8 cellular contexts compared by ENCODE assay signal in the genomic region with DNA sequence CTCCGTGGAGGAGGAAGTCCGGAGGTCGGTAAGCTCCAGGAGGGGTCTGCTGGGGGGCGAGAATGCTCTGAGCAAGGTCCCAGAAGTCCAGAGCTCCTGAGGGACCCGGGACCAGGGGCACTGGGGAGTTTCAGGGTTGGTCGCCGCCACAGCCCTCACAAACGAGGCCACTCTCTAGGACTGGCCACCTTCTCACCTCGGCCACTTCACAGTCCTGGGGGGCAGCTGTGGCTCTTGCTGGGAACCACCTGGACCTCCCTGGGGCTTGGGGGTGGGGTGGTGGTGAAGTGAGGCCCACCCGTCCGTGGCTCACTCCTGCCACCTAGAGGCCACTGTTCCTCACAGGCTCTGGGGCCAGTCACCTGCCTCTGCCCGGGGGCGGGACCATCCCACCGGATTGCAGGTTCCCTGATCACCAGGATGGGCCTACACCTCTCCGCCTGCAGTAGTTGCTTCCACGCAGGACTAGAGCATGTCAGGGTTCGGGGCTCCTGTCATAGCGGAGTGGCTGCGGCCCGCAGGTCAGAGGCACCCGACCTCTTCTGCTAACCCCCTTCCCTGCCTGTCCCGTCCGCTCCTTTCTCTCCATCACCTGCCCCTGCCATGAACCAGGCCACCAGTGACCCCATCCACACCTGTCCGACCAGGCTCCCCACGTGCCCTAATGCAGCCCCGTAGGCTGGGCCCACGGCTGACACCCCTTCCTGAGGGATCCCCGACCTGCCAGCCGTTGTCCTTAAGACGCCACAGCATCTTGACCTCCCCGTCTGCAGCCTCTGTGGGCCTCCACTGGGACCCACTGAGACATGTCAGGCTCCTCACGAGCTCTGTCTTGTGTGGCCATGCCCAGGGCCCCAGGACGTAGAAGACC. TPM values are rescaled to one million over a fixed set of nuclear protein-coding genes. Genes with fewer than 3 reads are reported as not detected.
DNase-seq lines count a peak whose midpoint lies in the region; TF ChIP-seq lines count a peak whose summit lies in the region.

No MANE protein-coding gene starts in this region.

- H2AK5ac ChIP-seq in H9 (ENCODE audit: insufficient read length, low read length), result no peak overlapping the region

- no CpG with 5 or more reads among the region's 33 CpGs for WGBS in H9 (ENCODE audit: extremely low coverage, insufficient read length, low lambda C conversion rate)

- no peak overlapping the region for H3K9ac ChIP-seq in H9 (ENCODE audit: extremely low read depth, insufficient read length, low read length)
- no peak overlapping the region for H3K9ac ChIP-seq in duodenal mucosa (ENCODE audit: low read depth in 1 of 2, low read length in 2 of 2)

- TF ChIP-seq CTCF in H9 (conservative IDR thresholded peaks at IDR 0.05), result peak; percentile 94

- H3K4ac ChIP-seq in H9 (ENCODE audit: low read depth, low read length), result no peak overlapping the region

- no peak overlapping the region for H2BK12ac ChIP-seq in H9 (ENCODE audit: insufficient read length, low read depth, low read length)

- peak overlapping the region in 1 of 2 experiments; percentile 23; a peak in 1 of 5 replicates for H3K4me3 Mint-ChIP-seq in H9
- peak overlapping the region; percentile 55 for H3K4me3 Mint-ChIP-seq in activated CD4-positive, alpha-beta memory T cell treated with anti-CD3 and anti-CD28 coated beads for 36 hours

- no peaks in the 10 kb centered on the region for H3K36me3 ChIP-seq in duodenal mucosa (ENCODE audit: control insufficient read depth in 1 of 2, insufficient read depth in 2 of 2, low read length in 2 of 2)

- POLR2A ChIA-PET in activated CD4-positive, alpha-beta memory T cell treated with anti-CD3 and anti-CD28 coated beads for 36 hours (lab: Charles Lee), result interaction anchor here (0.6 to 1.5 kb wide), 5 partner anchors 19 to 186 kb away, joined by 3 to 5 read pairs (median 4); a partner anchor contains a TSS

- no peaks in the 10 kb centered on the region for H3K27me3 ChIP-seq in H9 (ENCODE audit: insufficient read depth, low read length)
- H3K27me3 ChIP-seq in duodenal mucosa (ENCODE audit: control insufficient read depth in 1 of 2, insufficient read depth in 2 of 2, low read length in 2 of 2), result peaks cover 33 to 40% of the 10 kb centered on the region in 2 donors

- H3K79me1 ChIP-seq in H9 (ENCODE audit: insufficient read depth, low read depth, low read length, poor library complexity, severe bottlenecking), result no peaks in the 10 kb centered on the region

- no peak overlapping the region for H3K18ac ChIP-seq in H9 (ENCODE audit: insufficient read length, low read depth, low read length)

- no peak overlapping the region for H2BK15ac ChIP-seq in H9 (ENCODE audit: low read depth, low read length)

- H2BK5ac ChIP-seq in H9 (ENCODE audit: insufficient read length, low read length), result no peak overlapping the region

- H3K23ac ChIP-seq in H9 (ENCODE audit: insufficient read length, low read depth, low read length), result no peak overlapping the region

- H3K4me3 ChIP-seq in duodenal mucosa (ENCODE audit: low read depth in 1 of 2, low read length in 2 of 2), result peak overlapping the region; percentile 9 to 16

- no peak overlapping the region for H3T11ph ChIP-seq in H9 (ENCODE audit: low read length)

- no peaks in the 10 kb centered on the region for H3K79me2 ChIP-seq in H9 (ENCODE audit: insufficient read depth, low read length)

- no peaks in the 10 kb centered on the region; a peak in 1 of 7 replicates for H3K36me3 Mint-ChIP-seq in H9 (ENCODE audit: insufficient read depth in 1 of 3, low read depth in 3 of 3)
- H3K36me3 Mint-ChIP-seq in activated CD4-positive, alpha-beta memory T cell treated with anti-CD3 and anti-CD28 coated beads for 36 hours, result no peaks in the 10 kb centered on the region

- no peak overlapping the region for H4K8ac ChIP-seq in H9 (replicated peaks; ENCODE audit: insufficient read length, low read depth, low read length)

- H4K20me1 ChIP-seq in H9 (ENCODE audit: control insufficient read depth, insufficient read depth, insufficient read length), result no peaks in the 10 kb centered on the region

- H3K4me1 ChIP-seq in H9 (ENCODE audit: insufficient read depth, low read length) (no peaks in the 10 kb centered on the region), duodenal mucosa (ENCODE audit: control insufficient read depth in 1 of 2, insufficient read depth in 2 of 2, low read length in 2 of 2) (peaks cover 10 to 11% of the 10 kb centered on the region in 2 donors)

- H3K23me2 ChIP-seq in H9 (ENCODE audit: insufficient read length, low read depth, low read length, poor library complexity, severe bottlenecking), result no peaks in the 10 kb centered on the region

- H3K56ac ChIP-seq in H9 (ENCODE audit: insufficient read length, low read depth, low read length), result no peak overlapping the region

- CTCF ChIA-PET in activated CD4-positive, alpha-beta memory T cell treated with anti-CD3 and anti-CD28 coated beads for 36 hours (lab: Charles Lee), result interaction anchor here (0.6 to 5.8 kb wide), 14 partner anchors 8 to 520 kb away, joined by 3 to 38 read pairs (median 3); a partner anchor contains a TSS

- H3K27ac ChIP-seq in H9 (ENCODE audit: insufficient read length, low read depth, low read length), result no peak overlapping the region
- no peak overlapping the region for H3K27ac ChIP-seq in duodenal mucosa (ENCODE audit: low read depth, low read length)

- H3K27ac Mint-ChIP-seq in H9, result no peak overlapping the region; a peak in 1 of 7 replicates
- H3K27ac Mint-ChIP-seq in activated CD4-positive, alpha-beta memory T cell treated with anti-CD3 and anti-CD28 coated beads for 36 hours, result peak overlapping the region; percentile 39

- no peak overlapping the region for H3K4me2 ChIP-seq in H9 (ENCODE audit: insufficient read depth, insufficient read length, low read length)

- intact Hi-C loops in activated CD4-positive, alpha-beta memory T cell treated with anti-CD3 and anti-CD28 coated beads for 36 hours (cut with micrococcal nuclease), result loop anchor here (1.0 kb wide), 1 partner anchor 19 kb away; no protein-coding TSS in a partner anchor

- DNase-seq in CD1c-positive myeloid dendritic cell (ENCODE audit: extremely low spot score) (peak; percentile 64), H9 (peak; percentile 90), NCI-H524 treated with DMSO at 0.1 percent for 48 hours (lab: John Stamatoyannopoulos, UW) (peak; percentile 10), mucosa of gallbladder (ENCODE audit: low spot score) (peak; percentile 67), middle frontal gyrus (ENCODE audit: extremely low spot score, low spot score) (no peak)
- peak; percentile 88 for DNase-seq in activated CD4-positive, alpha-beta memory T cell treated with anti-CD3 and anti-CD28 coated beads for 36 hours
- DNase-seq in stimulated activated CD8-positive, alpha-beta memory T cell treated with anti-CD3 and anti-CD28 coated beads, Interleukin-7, amount 100 ng/mL, for 24 hours (ENCODE audit: low read depth), result peak; percentile 78

- H4K91ac ChIP-seq in H9 (ENCODE audit: insufficient read length, low read depth, low read length), result no peak overlapping the region

- H2AFZ ChIP-seq in H9 (ENCODE audit: low read length), result no peak overlapping the region

- H3K9me3 Mint-ChIP-seq in H9, result no peaks in the 10 kb centered on the region; a peak in 1 of 5 replicates
- no peaks in the 10 kb centered on the region for H3K9me3 Mint-ChIP-seq in activated CD4-positive, alpha-beta memory T cell treated with anti-CD3 and anti-CD28 coated beads for 36 hours

- no peak overlapping the region for H4K5ac ChIP-seq in H9 (ENCODE audit: insufficient read length, low read depth, low read length)

- H3K27me3 Mint-ChIP-seq in H9 (ENCODE audit: low read depth), result peaks cover 12% of the 10 kb centered on the region
- H3K27me3 Mint-ChIP-seq in activated CD4-positive, alpha-beta memory T cell treated with anti-CD3 and anti-CD28 coated beads for 36 hours, result peaks cover 15% of the 10 kb centered on the region

- no peak overlapping the region for H2BK20ac ChIP-seq in H9 (ENCODE audit: low read depth, low read length, poor library complexity, severe bottlenecking)

- peaks cover 28 to 38% of the 10 kb centered on the region in 2 experiments for H3K4me1 Mint-ChIP-seq in H9
- peaks cover 14% of the 10 kb centered on the region for H3K4me1 Mint-ChIP-seq in activated CD4-positive, alpha-beta memory T cell treated with anti-CD3 and anti-CD28 coated beads for 36 hours (ENCODE audit: low read depth)

- H2BK120ac ChIP-seq in H9 (ENCODE audit: low read depth, low read length, poor library complexity, severe bottlenecking), result no peak overlapping the region

- no peak overlapping the region for H3K14ac ChIP-seq in H9 (ENCODE audit: insufficient read depth, low read length)

- H3K9me3 ChIP-seq in H9 (ENCODE audit: control insufficient read depth, low read depth, low read length) (no peaks in the 10 kb centered on the region), duodenal mucosa (ENCODE audit: control insufficient read depth in 1 of 2, low read length in 2 of 2) (no peaks in the 10 kb centered on the region)

RNA-seq across cellular contexts. Expression of a gene that starts 5.1 kb away (rescaled TPM):
- total RNA-seq in H9 (2021), result 48.1 and 51.7 TPM in 2 replicates
- total RNA-seq in activated CD4-positive, alpha-beta memory T cell treated with anti-CD3 and anti-CD28 coated beads for 36 hours, result 10 to 100 TPM; 27.3 to 29.9 TPM
- 64.2 TPM for total RNA-seq in mucosa of gallbladder

RNA-seq across cellular contexts. Expression of a gene that starts 8.4 kb away (rescaled TPM):
- 1.6 and 2.0 TPM in 2 replicates for total RNA-seq in H9 (2021)
- total RNA-seq in activated CD4-positive, alpha-beta memory T cell treated with anti-CD3 and anti-CD28 coated beads for 36 hours, result not detected
- 30.1 TPM for total RNA-seq in mucosa of gallbladder

RNA-seq across cellular contexts. Expression of a gene that starts 21.5 kb away (rescaled TPM):
- total RNA-seq in H9 (2021) (11.7 and 12.8 TPM in 2 replicates), mucosa of gallbladder (18.2 TPM)
- total RNA-seq in activated CD4-positive, alpha-beta memory T cell treated with anti-CD3 and anti-CD28 coated beads for 36 hours, result 10 to 100 TPM; 43.2 to 44.4 TPM

RNA-seq across cellular contexts. Expression of a gene that starts 21.9 kb away (rescaled TPM):
- total RNA-seq in H9 (2021) (1.3 and 2.2 TPM in 2 replicates), mucosa of gallbladder (1.7 TPM)
- total RNA-seq in activated CD4-positive, alpha-beta memory T cell treated with anti-CD3 and anti-CD28 coated beads for 36 hours, result 1 to 10 TPM; 3.1 TPM

RNA-seq across cellular contexts. Expression of a gene that starts 22.0 kb away (rescaled TPM):
- 0.90 and 1.0 TPM in 2 replicates for total RNA-seq in H9 (2021)
- total RNA-seq in activated CD4-positive, alpha-beta memory T cell treated with anti-CD3 and anti-CD28 coated beads for 36 hours, result under 1 TPM; 0.63 to 0.71 TPM
- total RNA-seq in mucosa of gallbladder, result 1.7 TPM

Comparison
In these comparisons a context has a peak if more than half of its experiments do, and no peak if none do; other contexts are left out.
1. RNA of a gene that starts 8.4 kb away (total RNA-seq): 30.1 TPM in mucosa of gallbladder (single experiment); 1.6 to 2.0 TPM in H9 and not detected in activated CD4-positive, alpha-beta memory T cell treated with anti-CD3 and anti-CD28 coated beads for 36 hours; every median in the first group is over 10 times any median in the second.